In genomic region chr6:158207452-158207788, GRCh38 we compare ENCODE assay signal across 9 cellular contexts. TPM values are rescaled to one million over a fixed set of nuclear protein-coding genes. Genes with fewer than 3 reads are reported as not detected.
A peak's percentile ranks its signal among the peaks of the same experiment; 100 is the strongest.
DNase-seq lines count a peak whose midpoint lies in the region; ATAC-seq and TF ChIP-seq lines count a peak whose summit lies in the region.
"Had no signal": no experiment of that assay in that cellular context is flagged by ENCODE, and none has a peak within 500 bp of the region (broad histone marks: within the 10 kb centered on the region; RNA-seq: fewer than 3 reads in every experiment).

No MANE protein-coding gene starts in this region.

- H3K9me3 ChIP-seq in PC-3 (ENCODE audit: low read length) = no peaks in the 10 kb centered on the region

- H3K36me3 ChIP-seq in PC-3 (ENCODE audit: low read depth, low read length) = no peaks in the 10 kb centered on the region

- ATAC-seq in GM18858 (IDR thresholded peaks at IDR 0.05; ENCODE audit: unreplicated experiment) (peak; percentile 99), PC-3 (peak; percentile 59)

- peaks cover 19% of the 10 kb centered on the region for H3K4me1 ChIP-seq in PC-3 (ENCODE audit: insufficient read depth, low read length)

- H3K27ac ChIP-seq in PC-3 (ENCODE audit: low read length) = no peak overlapping the region
- no peak overlapping the region for H3K27ac ChIP-seq in substantia nigra (ENCODE audit: low read depth, low read length, poor library complexity, severe bottlenecking)
- H3K27ac ChIP-seq: HL-60 had no signal

- H3K4me2 ChIP-seq in PC-3 (ENCODE audit: low read length) = peak overlapping the region; percentile 40

- H2AFZ ChIP-seq in PC-3 (ENCODE audit: low read length) = 0 out of 2 replicates have a peak overlapping the region, but pooled peaks have one; percentile 49

- BruUV-seq in PC-3 (replicated peaks; lab: Mats Ljungman, UMichigan) = no TSS peak

- no peaks in the 10 kb centered on the region for H3K9me2 ChIP-seq in PC-3 (replicated peaks; ENCODE audit: low read length)

- POLR2A ChIA-PET in PC-3 (lab: Charles Lee; ENCODE audit: unreplicated experiment) = no interaction called here

- CTCF ChIA-PET in PC-3 (lab: Charles Lee) = no interaction called here

- H3K4me3 ChIP-seq in PC-3 (ENCODE audit: low read length) = no peak overlapping the region

- no peaks in the 10 kb centered on the region for H3K79me2 ChIP-seq in PC-3 (ENCODE audit: low read length)

- H4K20me1 ChIP-seq in PC-3 (ENCODE audit: low read length) = no peaks in the 10 kb centered on the region

- H3F3A ChIP-seq in PC-3 (ENCODE audit: low read length, unreplicated experiment) = no peaks in the 10 kb centered on the region

- no peak for TF ChIP-seq CTCF in PC-3 (conservative IDR thresholded peaks at IDR 0.05; ENCODE audit: low read depth, low read length)

- intact Hi-C loops in PC-3 (cut with micrococcal nuclease) = no loop called here

- DNase-seq in HCEC 1CT = peak; percentile 26
- DNase-seq in PC-3 = peak; percentile 42
- DNase-seq in iris pigment epithelial cell (ENCODE audit: low read depth) = peak; percentile 93
- no peak for DNase-seq in substantia nigra (lab: John Stamatoyannopoulos, UW)
- no peak for DNase-seq in Kasumi-1 (lab: John Stamatoyannopoulos, UW)
- DNase-seq in NCI-H446 treated with DMSO at 0.1 percent for 48 hours (lab: John Stamatoyannopoulos, UW) = no peak
- no peak for DNase-seq in activated gamma-delta T cell (lab: John Stamatoyannopoulos, UW)

- no peaks in the 10 kb centered on the region for H3K27me3 ChIP-seq in PC-3 (ENCODE audit: low read length)

- no peak overlapping the region for H3K9ac ChIP-seq in PC-3 (ENCODE audit: low read length)

RNA-seq across cellular contexts. Expression of gene GTF2H5, which starts 39.3 kb away (rescaled TPM):
- total RNA-seq in PC-3 (2014; rRNA removed) = 2.8 and 3.0 TPM in 2 replicates

RNA-seq across cellular contexts. Expression of gene SERAC1, which starts 39.4 kb away (rescaled TPM):
- total RNA-seq in PC-3 (2014; rRNA removed) = 3.9 and 5.0 TPM in 2 replicates

Comparison
In these comparisons a context has a peak if more than half of its experiments do, and no peak if none do; other contexts are left out.
1. DNase-seq: peak in HCEC 1CT (single experiment), PC-3 (single experiment) and iris pigment epithelial cell (single experiment); none in substantia nigra (0 of 49), Kasumi-1 (0 of 2), NCI-H446 treated with DMSO at 0.1 percent for 48 hours (single experiment) and activated gamma-delta T cell (single experiment).